1 cellular context compared by ENCODE assay signal in genomic region chr13:20128459-20128927, GRCh38.
TF ChIP-seq lines count a peak whose summit lies in the region.

No MANE protein-coding gene starts in this region.

TF ChIP-seq in HEK293, 187 proteins besides CTCF, POLR2A, EP300 and RAD21 (continued from another document and continues in another):
- TF ChIP-seq ZSCAN5A (tag by site-specific recombination; IDR thresholded peaks at IDR 0.05) (no peak), ZNF211 (tag by site-specific recombination; IDR thresholded peaks at IDR 0.05; ENCODE audit: low read depth) (no peak), ZIC2 (tag by site-specific recombination; IDR thresholded peaks at IDR 0.05) (peak; percentile 5; the same call in 1 of the 2 replicates), SP7 (tag by site-specific recombination; IDR thresholded peaks at IDR 0.05) (0 out of 2 replicates have a peak, but pooled peaks have one; percentile 9), ZNF366 (tag by site-specific recombination; conservative IDR thresholded peaks at IDR 0.05) (no peak), ZSCAN23 (tag by site-specific recombination; IDR thresholded peaks at IDR 0.05) (no peak), ZNF10 (tag by site-specific recombination; IDR thresholded peaks at IDR 0.05) (no peak), KLF1 (tag by site-specific recombination; IDR thresholded peaks at IDR 0.05) (no peak), TSHZ1 (tag by site-specific recombination; IDR thresholded peaks at IDR 0.05; ENCODE audit: borderline replicate concordance) (no peak), SP3 (tag by site-specific recombination; IDR thresholded peaks at IDR 0.05) (no peak), ZNF843 (tag by site-specific recombination; IDR thresholded peaks at IDR 0.05) (no peak), ZNF214 (tag by site-specific recombination; IDR thresholded peaks at IDR 0.05; ENCODE audit: borderline replicate concordance) (no peak), ZBTB20 (tag by site-specific recombination; IDR thresholded peaks at IDR 0.05) (peak; percentile 84), ZNF133 (tag by site-specific recombination; IDR thresholded peaks at IDR 0.05) (no peak), ZNF140 (tag by site-specific recombination; IDR thresholded peaks at IDR 0.05) (no peak), KLF16 (tag by site-specific recombination; IDR thresholded peaks at IDR 0.05) (no peak), ZNF639 (tag by site-specific recombination; IDR thresholded peaks at IDR 0.05) (no peak), ZNF335 (tag by site-specific recombination; conservative IDR thresholded peaks at IDR 0.05) (peak; percentile 53), ZNF169 (tag by site-specific recombination; IDR thresholded peaks at IDR 0.05) (no peak), ZNF777 (tag by site-specific recombination; IDR thresholded peaks at IDR 0.05; ENCODE audit: borderline replicate concordance) (peak; percentile 80; the same call in 1 of the 2 replicates), ZNF114 (tag by site-specific recombination; IDR thresholded peaks at IDR 0.05) (no peak), ZNF24 (tag by site-specific recombination; IDR thresholded peaks at IDR 0.05) (no peak), ZEB2 (tag by site-specific recombination; IDR thresholded peaks at IDR 0.05) (0 out of 2 replicates have a peak, but pooled peaks have one; percentile 37), ZNF19 (tag by site-specific recombination; IDR thresholded peaks at IDR 0.05; ENCODE audit: low read depth) (no peak), BCL11B (tag by site-specific recombination; IDR thresholded peaks at IDR 0.05; ENCODE audit: low read depth) (peak; percentile 32; the same call in 1 of the 2 replicates), KLF7 (tag by site-specific recombination; IDR thresholded peaks at IDR 0.05; ENCODE audit: borderline replicate concordance) (no peak), SCRT2 (tag by site-specific recombination; IDR thresholded peaks at IDR 0.05) (no peak), MZF1 (tag by site-specific recombination; IDR thresholded peaks at IDR 0.05; ENCODE audit: borderline replicate concordance) (no peak), PRDM4 (tag by site-specific recombination; IDR thresholded peaks at IDR 0.05) (no peak), INSM2 (tag by site-specific recombination; IDR thresholded peaks at IDR 0.05) (0 out of 2 replicates have a peak, but pooled peaks have one; percentile 33), BCL11A (tag by site-specific recombination; IDR thresholded peaks at IDR 0.05; ENCODE audit: low read depth) (no peak), HIC1 (tag by site-specific recombination; IDR thresholded peaks at IDR 0.05) (peak; percentile 70), YY1 (tag by site-specific recombination; IDR thresholded peaks at IDR 0.05) (no peak), ZNF112 (tag by site-specific recombination; IDR thresholded peaks at IDR 0.05) (no peak), ZNF473 (tag by site-specific recombination; IDR thresholded peaks at IDR 0.05) (no peak), ZNF350 (tag by site-specific recombination; IDR thresholded peaks at IDR 0.05) (no peak), ZNF404 (tag by site-specific recombination; IDR thresholded peaks at IDR 0.05) (no peak), ZNF529 (tag by site-specific recombination; IDR thresholded peaks at IDR 0.05; ENCODE audit: insufficient replicate concordance) (no peak)
- TF ChIP-seq, protein P1, sequence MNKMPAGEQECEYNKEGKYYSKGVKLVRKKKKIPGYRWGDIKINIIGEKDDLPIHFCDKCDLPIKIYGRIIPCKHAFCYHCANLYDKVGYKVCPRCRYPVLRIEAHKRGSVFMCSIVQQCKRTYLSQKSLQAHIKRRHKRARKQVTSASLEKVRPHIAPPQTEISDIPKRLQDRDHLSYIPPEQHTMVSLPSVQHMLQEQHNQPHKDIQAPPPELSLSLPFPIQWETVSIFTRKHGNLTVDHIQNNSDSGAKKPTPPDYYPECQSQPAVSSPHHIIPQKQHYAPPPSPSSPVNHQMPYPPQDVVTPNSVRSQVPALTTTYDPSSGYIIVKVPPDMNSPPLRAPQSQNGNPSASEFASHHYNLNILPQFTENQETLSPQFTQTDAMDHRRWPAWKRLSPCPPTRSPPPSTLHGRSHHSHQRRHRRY (tag by site-specific recombination; IDR thresholded peaks at IDR 0.05): no peak
- TF ChIP-seq, protein P2, sequence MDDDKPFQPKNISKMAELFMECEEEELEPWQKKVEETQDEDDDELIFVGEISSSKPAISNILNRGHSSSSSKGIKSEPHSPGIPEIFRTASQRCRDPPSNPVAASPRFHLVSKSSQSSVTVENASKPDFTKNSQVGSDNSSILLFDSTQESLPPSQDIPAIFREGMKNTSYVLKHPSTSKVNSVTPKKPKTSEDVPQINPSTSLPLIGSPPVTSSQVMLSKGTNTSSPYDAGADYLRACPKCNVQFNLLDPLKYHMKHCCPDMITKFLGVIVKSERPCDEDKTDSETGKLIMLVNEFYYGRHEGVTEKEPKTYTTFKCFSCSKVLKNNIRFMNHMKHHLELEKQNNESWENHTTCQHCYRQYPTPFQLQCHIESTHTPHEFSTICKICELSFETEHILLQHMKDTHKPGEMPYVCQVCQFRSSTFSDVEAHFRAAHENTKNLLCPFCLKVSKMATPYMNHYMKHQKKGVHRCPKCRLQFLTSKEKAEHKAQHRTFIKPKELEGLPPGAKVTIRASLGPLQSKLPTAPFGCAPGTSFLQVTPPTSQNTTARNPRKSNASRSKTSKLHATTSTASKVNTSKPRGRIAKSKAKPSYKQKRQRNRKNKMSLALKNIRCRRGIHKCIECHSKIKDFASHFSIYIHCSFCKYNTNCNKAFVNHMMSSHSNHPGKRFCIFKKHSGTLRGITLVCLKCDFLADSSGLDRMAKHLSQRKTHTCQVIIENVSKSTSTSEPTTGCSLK (tag by site-specific recombination; IDR thresholded peaks at IDR 0.05): no peak
- TF ChIP-seq, protein P3, sequence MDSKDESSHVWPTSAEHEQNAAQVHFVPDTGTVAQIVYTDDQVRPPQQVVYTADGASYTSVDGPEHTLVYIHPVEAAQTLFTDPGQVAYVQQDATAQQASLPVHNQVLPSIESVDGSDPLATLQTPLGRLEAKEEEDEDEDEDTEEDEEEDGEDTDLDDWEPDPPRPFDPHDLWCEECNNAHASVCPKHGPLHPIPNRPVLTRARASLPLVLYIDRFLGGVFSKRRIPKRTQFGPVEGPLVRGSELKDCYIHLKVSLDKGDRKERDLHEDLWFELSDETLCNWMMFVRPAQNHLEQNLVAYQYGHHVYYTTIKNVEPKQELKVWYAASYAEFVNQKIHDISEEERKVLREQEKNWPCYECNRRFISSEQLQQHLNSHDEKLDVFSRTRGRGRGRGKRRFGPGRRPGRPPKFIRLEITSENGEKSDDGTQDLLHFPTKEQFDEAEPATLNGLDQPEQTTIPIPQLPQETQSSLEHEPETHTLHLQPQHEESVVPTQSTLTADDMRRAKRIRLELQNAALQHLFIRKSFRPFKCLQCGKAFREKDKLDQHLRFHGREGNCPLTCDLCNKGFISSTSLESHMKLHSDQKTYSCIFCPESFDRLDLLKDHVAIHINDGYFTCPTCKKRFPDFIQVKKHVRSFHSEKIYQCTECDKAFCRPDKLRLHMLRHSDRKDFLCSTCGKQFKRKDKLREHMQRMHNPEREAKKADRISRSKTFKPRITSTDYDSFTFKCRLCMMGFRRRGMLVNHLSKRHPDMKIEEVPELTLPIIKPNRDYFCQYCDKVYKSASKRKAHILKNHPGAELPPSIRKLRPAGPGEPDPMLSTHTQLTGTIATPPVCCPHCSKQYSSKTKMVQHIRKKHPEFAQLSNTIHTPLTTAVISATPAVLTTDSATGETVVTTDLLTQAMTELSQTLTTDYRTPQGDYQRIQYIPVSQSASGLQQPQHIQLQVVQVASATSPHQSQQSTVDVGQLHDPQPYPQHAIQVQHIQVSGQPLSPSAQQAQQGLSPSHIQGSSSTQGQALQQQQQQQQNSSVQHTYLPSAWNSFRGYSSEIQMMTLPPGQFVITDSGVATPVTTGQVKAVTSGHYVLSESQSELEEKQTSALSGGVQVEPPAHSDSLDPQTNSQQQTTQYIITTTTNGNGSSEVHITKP (tag by site-specific recombination; IDR thresholded peaks at IDR 0.05): peak; percentile 77
